10 cellular contexts compared by ENCODE assay signal in genomic region chr9:137275937-137276756, GRCh38. TPM values are rescaled to one million over a fixed set of nuclear protein-coding genes. Genes with fewer than 3 reads are reported as not detected.
DNase-seq lines count a peak whose midpoint lies in the region; ATAC-seq and TF ChIP-seq lines count a peak whose summit lies in the region.
"Had no signal": no experiment of that assay in that cellular context is flagged by ENCODE, and none has a peak within 500 bp of the region (broad histone marks: within the 10 kb centered on the region; RNA-seq: fewer than 3 reads in every experiment).

No MANE protein-coding gene starts in this region.

- no peaks in the 10 kb centered on the region for H3K9me3 Mint-ChIP-seq in central memory CD8-positive, alpha-beta T cell

- no peak for TF ChIP-seq CTCF in heart right ventricle (IDR thresholded peaks at IDR 0.05)

- ATAC-seq in heart right ventricle (no peak), left cardiac atrium (no peak), aorta (ENCODE audit: low FRiP score) (no peak), GM21619 (IDR thresholded peaks at IDR 0.05; ENCODE audit: unreplicated experiment) (no peak), SK-N-SH treated with all-trans-retinoic acid at 6 μM for 48 hours (no peak)
- no peak for ATAC-seq in central memory CD8-positive, alpha-beta T cell (replicated peaks; ENCODE audit: extremely low read depth, poor library complexity, severe bottlenecking)

- no peaks in the 10 kb centered on the region for H3K27me3 Mint-ChIP-seq in central memory CD8-positive, alpha-beta T cell

- no peak overlapping the region for H3K27ac Mint-ChIP-seq in central memory CD8-positive, alpha-beta T cell (ENCODE audit: low read depth)

- peak overlapping the region; percentile 64 for H3K4me3 Mint-ChIP-seq in central memory CD8-positive, alpha-beta T cell

- peak overlapping the region; percentile 91 to 100 (median 98) for H3K27ac ChIP-seq in heart right ventricle
- no peak overlapping the region for H3K27ac ChIP-seq in aorta (ENCODE audit: low read depth in 1 of 2, low read length in 2 of 2)

- H3K4me3 ChIP-seq in heart right ventricle (peak overlapping the region in 6 of 10 donors; percentile 37 to 70 (median 66)), mucosa of stomach (ENCODE audit: low read length) (no peak overlapping the region), aorta (ENCODE audit: low read length in 2 of 2) (no peak overlapping the region)

- H3K4me1 Mint-ChIP-seq in central memory CD8-positive, alpha-beta T cell, result peaks cover 23% of the 10 kb centered on the region

- H3K36me3 ChIP-seq in heart right ventricle (peaks cover 8 to 52% (median 21%) of the 10 kb centered on the region in 9 donors), mucosa of stomach (ENCODE audit: control insufficient read depth, insufficient read depth, low read length) (peaks cover 6% of the 10 kb centered on the region), aorta (ENCODE audit: control insufficient read depth in 1 of 2, insufficient read depth in 2 of 2, low read length in 1 of 2) (peaks cover 0 to 3% of the 10 kb centered on the region in 2 donors)

- DNase-seq in heart right ventricle (peak in 1 of 2 donors; percentile 5), left cardiac atrium (no peak), aorta (peak; percentile 49 to 71), NCI-H2107 treated with DMSO at 0.1 percent for 48 hours (lab: John Stamatoyannopoulos, UW; ENCODE audit: unreplicated experiment) (no peak)
- DNase-seq in central memory CD8-positive, alpha-beta T cell (ENCODE audit: low spot score in 2 of 2), result no peak

- H3K36me3 Mint-ChIP-seq in central memory CD8-positive, alpha-beta T cell (ENCODE audit: insufficient read depth), result peaks cover 7% of the 10 kb centered on the region

- no peaks in the 10 kb centered on the region for H3K27me3 ChIP-seq in heart right ventricle
- H3K27me3 ChIP-seq in mucosa of stomach (ENCODE audit: control insufficient read depth, insufficient read depth, low read length), result no peaks in the 10 kb centered on the region
- no peaks in the 10 kb centered on the region for H3K27me3 ChIP-seq in aorta (ENCODE audit: control insufficient read depth in 1 of 2, insufficient read depth in 2 of 2, low read length in 1 of 2)

- intact Hi-C loops in heart right ventricle (cut with DNase I) (no loop called here), left cardiac atrium (cut with DNase I) (no loop called here), aorta (cut with DNase I) (no loop called here)

- 66 to 68% methylated on average over 20 of the region's 20 CpGs for WGBS in heart right ventricle, 2 donors
- 68% methylated on average over 20 of the region's 20 CpGs for WGBS in aorta, 2 donors

- H3K4me1 ChIP-seq in heart right ventricle (peaks cover 35 to 88% (median 66%) of the 10 kb centered on the region in 9 donors), mucosa of stomach (ENCODE audit: control insufficient read depth, insufficient read depth, low read length) (peaks cover 44% of the 10 kb centered on the region), aorta (ENCODE audit: control insufficient read depth in 1 of 2, insufficient read depth in 2 of 2, low read length in 2 of 2) (no peaks in the 10 kb centered on the region)

- H3K9me3 ChIP-seq in heart right ventricle (no peaks in the 10 kb centered on the region), mucosa of stomach (ENCODE audit: control insufficient read depth, low read length) (no peaks in the 10 kb centered on the region), aorta (ENCODE audit: control insufficient read depth, low read length) (no peaks in the 10 kb centered on the region)

- peak overlapping the region; percentile 93 for H3K9ac ChIP-seq in mucosa of stomach (ENCODE audit: low read length)

TF ChIP-seq in SK-N-SH treated with all-trans-retinoic acid at 6 μM for 48 hours, 23 proteins besides CTCF, POLR2A, EP300 and RAD21 (continues in another document):
- TF ChIP-seq SNAI2 (CRISPR knock-in tag; IDR thresholded peaks at IDR 0.05) (no peak), TCF4 (CRISPR knock-in tag; IDR thresholded peaks at IDR 0.05; ENCODE audit: borderline replicate concordance) (no peak), TOX (CRISPR knock-in tag; IDR thresholded peaks at IDR 0.05; ENCODE audit: borderline replicate concordance) (no peak), ESRRG (CRISPR knock-in tag; IDR thresholded peaks at IDR 0.05) (no peak), ZNF70 (CRISPR knock-in tag; IDR thresholded peaks at IDR 0.05) (no peak), ISL1 (CRISPR knock-in tag; IDR thresholded peaks at IDR 0.05) (no peak), GLIS3 (CRISPR knock-in tag; IDR thresholded peaks at IDR 0.05) (no peak), RARB (CRISPR knock-in tag; IDR thresholded peaks at IDR 0.05) (no peak), ZC3H10 (CRISPR knock-in tag; IDR thresholded peaks at IDR 0.05) (no peak), ZNF565 (CRISPR knock-in tag; conservative IDR thresholded peaks at IDR 0.05; ENCODE audit: low read depth) (no peak), ZFP3 (CRISPR knock-in tag; IDR thresholded peaks at IDR 0.05) (no peak), CSRNP3 (CRISPR knock-in tag; IDR thresholded peaks at IDR 0.05) (no peak), TSHZ2 (CRISPR knock-in tag; IDR thresholded peaks at IDR 0.05) (no peak), PATZ1 (CRISPR knock-in tag; IDR thresholded peaks at IDR 0.05; ENCODE audit: borderline replicate concordance) (no peak)

RNA-seq across cellular contexts. Expression of gene TOR4A, which starts 1.4 kb away (rescaled TPM):
- 10 to 100 TPM; 15.2 to 21.5 (median 16.8) TPM for total RNA-seq in heart right ventricle
- polyA plus RNA-seq in heart right ventricle, result 10 to 100 TPM in 1 of 2 donors, 1 to 10 TPM in 1; 4.7 to 11.5 TPM
- 1 to 10 TPM; 6.2 to 9.4 TPM for total RNA-seq in left cardiac atrium
- total RNA-seq in aorta, result 10 to 100 TPM; 10.4 to 14.0 TPM
- 1 to 10 TPM; 2.6 to 6.0 TPM for polyA plus RNA-seq in aorta

RNA-seq across cellular contexts. Expression of gene NELFB, which starts 21.0 kb away (rescaled TPM):
- total RNA-seq in heart right ventricle (10 to 100 TPM; 31.6 to 47.1 (median 39.2) TPM), left cardiac atrium (10 to 100 TPM; 35.1 to 38.1 TPM), aorta (10 to 100 TPM; 35.5 to 40.9 TPM)
- polyA plus RNA-seq in heart right ventricle (10 to 100 TPM; 31.5 to 52.9 TPM), aorta (10 to 100 TPM; 21.7 to 47.9 TPM)

RNA-seq across cellular contexts. Expression of gene STPG3, which starts 25.1 kb away (rescaled TPM):
- total RNA-seq in heart right ventricle (under 1 TPM in 3 of 10 donors, not detected in 7; 0.24 to 0.32 (median 0.32) TPM), left cardiac atrium (under 1 TPM in 1 of 2 donors, not detected in 1; 0.59 TPM), aorta (not detected)
- polyA plus RNA-seq in heart right ventricle (under 1 TPM in 1 of 2 donors, not detected in 1; 0.44 TPM), aorta (not detected)
- total RNA-seq: GM23248 had no signal
- polyA plus RNA-seq: BJ, GM23248 had no signal

RNA-seq across cellular contexts. Expression of gene NRARP, which starts 25.9 kb away (rescaled TPM):
- total RNA-seq in heart right ventricle (10 to 100 TPM in 7 of 10 donors, 1 to 10 TPM in 3; 2.6 to 20.8 (median 11.7) TPM), left cardiac atrium (10 to 100 TPM in 1 of 2 donors, 1 to 10 TPM in 1; 4.9 to 11.5 TPM), aorta (10 to 100 TPM; 13.3 to 26.6 TPM)
- polyA plus RNA-seq in heart right ventricle (1 to 10 TPM; 2.0 to 5.4 TPM), aorta (under 1 TPM; 0.50 to 0.97 TPM)
- polyA plus RNA-seq: GM23248 had no signal

RNA-seq across cellular contexts. Expression of gene TUBB4B, which starts 35.1 kb away (rescaled TPM):
- total RNA-seq in heart right ventricle (100 to 1,000 TPM; 211 to 495 (median 330) TPM), left cardiac atrium (100 to 1,000 TPM; 324 to 437 TPM), aorta (100 to 1,000 TPM in 1 of 2 donors, 10 to 100 TPM in 1; 86.9 to 152 TPM)
- polyA plus RNA-seq in heart right ventricle (100 to 1,000 TPM; 522 to 992 TPM), aorta (100 to 1,000 TPM in 1 of 2 donors, 10 to 100 TPM in 1; 94.2 to 128 TPM)

Comparison
In these comparisons a context has a peak if more than half of its experiments do, and no peak if none do; other contexts are left out.
1. DNase-seq: peak in aorta (2 of 2); none in left cardiac atrium (single experiment), central memory CD8-positive, alpha-beta T cell (0 of 2) and NCI-H2107 treated with DMSO at 0.1 percent for 48 hours (single experiment).
2. H3K27ac ChIP-seq: peak in heart right ventricle (10 of 10); none in aorta (0 of 2).
3. H3K4me3 ChIP-seq: peak in heart right ventricle (6 of 10); none in mucosa of stomach (single experiment) and aorta (0 of 2).